ENCODE assay signal across 13 cellular contexts in genomic region chr15:98596885-98597343, GRCh38.
"Had no signal": no experiment of that assay in that cellular context is flagged by ENCODE, and none has a peak within 500 bp of the region (broad histone marks: within the 10 kb centered on the region; RNA-seq: fewer than 3 reads in every experiment).

No MANE protein-coding gene starts in this region.

- H3K27ac ChIP-seq: lower lobe of right lung had no signal

- DNase-seq: activated CD4-positive, alpha-beta memory T cell treated with anti-CD3 and anti-CD28 coated beads, Interleukin-2, amount 10 ng/mL, durations not matched to agents 7 days and 5 days; activated CD4-positive, alpha-beta T cell treated with anti-CD3 and anti-CD28 coated beads for 36 hours; activated naive CD8-positive, alpha-beta T cell treated with anti-CD3 and anti-CD28 coated beads, Interleukin-2, amount 10 ng/mL, durations not matched to agents 7 days and 5 days; activated T-cell treated with anti-CD3 and anti-CD28 coated beads, Interleukin-2, amount 50 U/mL, for 72 hours; anterior cingulate cortex; erythroblast; left cardiac atrium; lower lobe of right lung; midbrain; naive B cell; small intestine; T-helper 9 cell; trophoblast cell had no signal

- H3K9me3 ChIP-seq: lower lobe of right lung had no signal

- H3K4me3 ChIP-seq: lower lobe of right lung had no signal

- H3K36me3 ChIP-seq: lower lobe of right lung had no signal
